ENCODE assay signal across 27 cellular contexts in genomic region chr2:100036020-100036419, GRCh38.
"Had no signal": no experiment of that assay in that cellular context is flagged by ENCODE, and none has a peak within 500 bp of the region (broad histone marks: within the 10 kb centered on the region; RNA-seq: fewer than 3 reads in every experiment).

No MANE protein-coding gene starts in this region.

- H3K27me3 Mint-ChIP-seq: naive thymus-derived CD4-positive, alpha-beta T cell; stimulated activated naive CD8-positive, alpha-beta T cell treated with anti-CD3 and anti-CD28 coated beads, Interleukin-15, Interleukin-2, amounts not matched to agents 100 ng/mL and 50 ng/mL, for 24 hours had no signal

- H3K27ac ChIP-seq: dorsolateral prefrontal cortex, foreskin keratinocyte, gastroesophageal sphincter, heart left ventricle, hepatocyte, neural progenitor cell, psoas muscle, sigmoid colon, thoracic aorta, tibial nerve, upper lobe of left lung, vagina had no signal

- H3K4me1 ChIP-seq: foreskin keratinocyte, gastroesophageal sphincter, psoas muscle, sigmoid colon, tibial nerve, vagina had no signal

- ATAC-seq: foreskin keratinocyte; gastroesophageal sphincter; heart left ventricle; left lobe of liver; mucosa of descending colon; naive thymus-derived CD4-positive, alpha-beta T cell; psoas muscle; right cardiac atrium; stimulated activated effector memory CD8-positive, alpha-beta T cell treated with anti-CD3 and anti-CD28 coated beads, Interleukin-12 subunit alpha, Interleukin-12 subunit beta, amount 100 ng/mL, for 72 hours had no signal

- H3K36me3 ChIP-seq: gastroesophageal sphincter, heart left ventricle, neural progenitor cell, sigmoid colon, thoracic aorta, tibial nerve, upper lobe of left lung, vagina had no signal

- H3K4me3 ChIP-seq: dorsolateral prefrontal cortex, gastroesophageal sphincter, heart left ventricle, hepatocyte, lung, mucosa of descending colon, neural progenitor cell, psoas muscle, sigmoid colon, thoracic aorta, tibial nerve, upper lobe of left lung, vagina had no signal

- H3K4me1 Mint-ChIP-seq: mesothelial cell of epicardium; stimulated activated effector memory CD8-positive, alpha-beta T cell treated with anti-CD3 and anti-CD28 coated beads, Interleukin-12 subunit alpha, Interleukin-12 subunit beta, amount 100 ng/mL, for 72 hours had no signal

- H3K9me3 ChIP-seq: gastroesophageal sphincter, mucosa of descending colon, psoas muscle, sigmoid colon, thoracic aorta, upper lobe of left lung, vagina had no signal

- H3K27ac Mint-ChIP-seq: mesothelial cell of epicardium; naive thymus-derived CD4-positive, alpha-beta T cell; nephron; neural progenitor cell; stimulated activated effector memory CD8-positive, alpha-beta T cell treated with anti-CD3 and anti-CD28 coated beads, Interleukin-12 subunit alpha, Interleukin-12 subunit beta, amount 100 ng/mL, for 72 hours; stimulated activated naive CD8-positive, alpha-beta T cell treated with anti-CD3 and anti-CD28 coated beads, Interleukin-15, Interleukin-2, amounts not matched to agents 100 ng/mL and 50 ng/mL, for 24 hours had no signal

- H3K9me3 Mint-ChIP-seq: neural progenitor cell; stimulated activated effector memory CD8-positive, alpha-beta T cell treated with anti-CD3 and anti-CD28 coated beads, Interleukin-12 subunit alpha, Interleukin-12 subunit beta, amount 100 ng/mL, for 72 hours; stimulated activated naive CD8-positive, alpha-beta T cell treated with anti-CD3 and anti-CD28 coated beads, Interleukin-15, Interleukin-2, amounts not matched to agents 100 ng/mL and 50 ng/mL, for 24 hours had no signal

- DNase-seq: dorsolateral prefrontal cortex; effector CD4-positive, alpha-beta T cell; foreskin keratinocyte; heart left ventricle; kidney; mesenchymal stem cell; mucosa of descending colon; naive thymus-derived CD4-positive, alpha-beta T cell; posterior cingulate gyrus; psoas muscle; right cardiac atrium; sigmoid colon; stimulated activated CD4-positive, alpha-beta T cell treated with anti-CD3 and anti-CD28 coated beads, Interleukin-2, amount 100 ng/mL, for 24 hours; stimulated activated CD4-positive, alpha-beta T cell treated with anti-CD3 and anti-CD28 coated beads, Interleukin-4, amount 100 ng/mL, for 24 hours; upper lobe of left lung had no signal

- H3K27me3 ChIP-seq: dorsolateral prefrontal cortex, foreskin keratinocyte, gastroesophageal sphincter, heart left ventricle, hepatocyte, neural progenitor cell, sigmoid colon, tibial nerve, upper lobe of left lung, vagina had no signal

- H3K4me3 Mint-ChIP-seq: mesothelial cell of epicardium; naive thymus-derived CD4-positive, alpha-beta T cell; nephron; neural progenitor cell; stimulated activated effector memory CD8-positive, alpha-beta T cell treated with anti-CD3 and anti-CD28 coated beads, Interleukin-12 subunit alpha, Interleukin-12 subunit beta, amount 100 ng/mL, for 72 hours; stimulated activated naive CD8-positive, alpha-beta T cell treated with anti-CD3 and anti-CD28 coated beads, Interleukin-15, Interleukin-2, amounts not matched to agents 100 ng/mL and 50 ng/mL, for 24 hours had no signal

- H3K36me3 Mint-ChIP-seq: mesothelial cell of epicardium; neural progenitor cell; stimulated activated effector memory CD8-positive, alpha-beta T cell treated with anti-CD3 and anti-CD28 coated beads, Interleukin-12 subunit alpha, Interleukin-12 subunit beta, amount 100 ng/mL, for 72 hours had no signal
